In the genomic region with DNA sequence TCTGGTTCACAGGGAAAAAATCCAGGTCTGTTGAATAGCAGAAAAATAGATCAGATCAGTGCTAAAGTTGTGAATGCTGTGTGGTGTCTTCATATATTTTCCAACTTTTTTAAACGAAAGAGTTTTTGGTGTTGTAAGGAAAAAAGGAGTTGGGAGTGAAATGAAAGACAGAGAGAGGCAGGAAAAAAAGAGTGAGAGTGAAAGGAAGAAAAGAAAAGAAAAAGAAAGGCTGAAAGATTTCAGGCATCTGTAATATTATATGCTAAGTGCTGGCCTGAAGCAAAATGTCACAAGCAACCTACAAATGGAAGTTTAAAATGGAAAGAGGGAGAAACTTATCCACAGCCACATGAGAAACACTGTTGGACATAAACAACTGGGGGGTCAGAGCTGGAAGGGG, we compare ENCODE assay signal across 16 cellular contexts.
DNase-seq lines count a peak whose midpoint lies in the region; ATAC-seq, FAIRE-seq and TF ChIP-seq lines count a peak whose summit lies in the region.
"Had no signal": no experiment of that assay in that cellular context is flagged by ENCODE, and none has a peak within 500 bp of the region (broad histone marks: within the 10 kb centered on the region; RNA-seq: fewer than 3 reads in every experiment).

No MANE protein-coding gene starts in this region.

- H2AFZ ChIP-seq in Karpas-422 (ENCODE audit: low read length), result no peak overlapping the region

- H3K36me3 Mint-ChIP-seq in glutamatergic neuron (ENCODE audit: unreplicated experiment) (no peaks in the 10 kb centered on the region), osteocyte (ENCODE audit: unreplicated experiment) (peaks cover 3% of the 10 kb centered on the region)
- H3K36me3 Mint-ChIP-seq in activated T-helper 2 cell treated with anti-CD3 and anti-CD28 coated beads, Interferon-gamma antibody, Interleukin-2, Interleukin-4, amounts not matched to agents 10 μg/mL and 5 μg/mL and 100 μg/mL, durations not matched to agents 14 hours and 24 hours and 36 hours (ENCODE audit: low read depth), result no peaks in the 10 kb centered on the region
- H3K36me3 Mint-ChIP-seq: CD8-positive, alpha-beta memory T cell had no signal

- H3K9me3 ChIP-seq in A549, result no peaks in the 10 kb centered on the region
- H3K9me3 ChIP-seq in Karpas-422 (ENCODE audit: low read length), result no peaks in the 10 kb centered on the region
- H3K9me3 ChIP-seq: BLaER1 treated with 17β-estradiol and CSF1 and Interleukin-3, amounts not matched to agents 10 nM and 100 nM had no signal

- no peak for TF ChIP-seq RAD21 in A549 (conservative IDR thresholded peaks at IDR 0.05 in 1 of 2, IDR thresholded peaks at IDR 0.05 in 1 of 2)

- H3K27me3 ChIP-seq in Karpas-422 (ENCODE audit: low read length), result no peaks in the 10 kb centered on the region
- H3K27me3 ChIP-seq: BLaER1 treated with 17β-estradiol and CSF1 and Interleukin-3, amounts not matched to agents 10 nM and 100 nM had no signal

- H3K9me3 Mint-ChIP-seq in glutamatergic neuron (ENCODE audit: unreplicated experiment) (peaks cover 18% of the 10 kb centered on the region), osteocyte (ENCODE audit: unreplicated experiment) (no peaks in the 10 kb centered on the region)
- H3K9me3 Mint-ChIP-seq in activated T-helper 2 cell treated with anti-CD3 and anti-CD28 coated beads, Interferon-gamma antibody, Interleukin-2, Interleukin-4, amounts not matched to agents 10 μg/mL and 5 μg/mL and 100 μg/mL, durations not matched to agents 14 hours and 24 hours and 36 hours, result no peaks in the 10 kb centered on the region
- H3K9me3 Mint-ChIP-seq: CD8-positive, alpha-beta memory T cell had no signal

- TF ChIP-seq POLR2A in A549 (IDR thresholded peaks at IDR 0.05; ENCODE audit: low read length), result no peak

- H3K4me3 ChIP-seq in A549 (no peak overlapping the region), Karpas-422 (ENCODE audit: low read length) (no peak overlapping the region)
- H3K4me3 ChIP-seq: BLaER1 treated with 17β-estradiol and CSF1 and Interleukin-3, amounts not matched to agents 10 nM and 100 nM had no signal

- intact Hi-C loops in activated T-helper 2 cell treated with anti-CD3 and anti-CD28 coated beads, Interferon-gamma antibody, Interleukin-2, Interleukin-4, amounts not matched to agents 10 μg/mL and 5 μg/mL and 100 μg/mL, durations not matched to agents 14 hours and 24 hours and 36 hours (cut with micrococcal nuclease), result no loop called here

- no peaks in the 10 kb centered on the region for H3K9me2 ChIP-seq in Karpas-422 (replicated peaks; ENCODE audit: insufficient read depth, low read length)

- 18% methylated on average over 1 of the region's 1 CpG for WGBS in A549 (ENCODE audit: missing lambda C conversion rate)

- in situ Hi-C loops in ACHN (cut with HindIII; ENCODE audit: low pct_ligation_motif_present, low pct_unique_long_range_greater_than_20kb, low sequenced_read_pairs), result no loop called here

- peaks cover 46% of the 10 kb centered on the region for H3K4me1 ChIP-seq in A549
- H3K4me1 ChIP-seq in Karpas-422 (ENCODE audit: low read length), result peaks cover 17% of the 10 kb centered on the region

- H3K9ac ChIP-seq in Karpas-422 (ENCODE audit: low read length), result no peak overlapping the region
- H3K9ac ChIP-seq: BLaER1 treated with 17β-estradiol and CSF1 and Interleukin-3, amounts not matched to agents 10 nM and 100 nM had no signal

- CTCF ChIA-PET in A549 (lab: Yijun Ruan, JAX), result no interaction called here

- peak overlapping the region; percentile 57 for H3K27ac Mint-ChIP-seq in glutamatergic neuron (ENCODE audit: unreplicated experiment)
- H3K27ac Mint-ChIP-seq in osteocyte (ENCODE audit: unreplicated experiment), result peak overlapping the region; percentile 91
- no peak overlapping the region for H3K27ac Mint-ChIP-seq in activated T-helper 2 cell treated with anti-CD3 and anti-CD28 coated beads, Interferon-gamma antibody, Interleukin-2, Interleukin-4, amounts not matched to agents 10 μg/mL and 5 μg/mL and 100 μg/mL, durations not matched to agents 14 hours and 24 hours and 36 hours
- H3K27ac Mint-ChIP-seq: CD8-positive, alpha-beta memory T cell had no signal

- H3K4me1 Mint-ChIP-seq in glutamatergic neuron (ENCODE audit: low read depth, unreplicated experiment) (peaks cover 64% of the 10 kb centered on the region), osteocyte (ENCODE audit: unreplicated experiment) (peaks cover 73% of the 10 kb centered on the region)
- H3K4me1 Mint-ChIP-seq in activated T-helper 2 cell treated with anti-CD3 and anti-CD28 coated beads, Interferon-gamma antibody, Interleukin-2, Interleukin-4, amounts not matched to agents 10 μg/mL and 5 μg/mL and 100 μg/mL, durations not matched to agents 14 hours and 24 hours and 36 hours (ENCODE audit: low read depth), result no peaks in the 10 kb centered on the region
- H3K4me1 Mint-ChIP-seq: CD8-positive, alpha-beta memory T cell had no signal

- H3K27ac ChIP-seq in A549 (peak overlapping the region; percentile 11 to 48; a peak in 4 of 6 replicates), Karpas-422 (ENCODE audit: low read length) (0 out of 2 replicates have a peak overlapping the region, but pooled peaks have one; percentile 23)

- TF ChIP-seq CTCF in A549 (IDR thresholded peaks at IDR 0.05) (no peak), glutamatergic neuron (IDR thresholded peaks at IDR 0.05; ENCODE audit: partially characterized antibody, unreplicated experiment) (no peak), osteocyte (IDR thresholded peaks at IDR 0.05) (no peak)

- peaks cover 12% of the 10 kb centered on the region for H3K27me3 Mint-ChIP-seq in glutamatergic neuron (ENCODE audit: unreplicated experiment)
- no peaks in the 10 kb centered on the region for H3K27me3 Mint-ChIP-seq in osteocyte (ENCODE audit: unreplicated experiment)
- peaks cover 6% of the 10 kb centered on the region for H3K27me3 Mint-ChIP-seq in activated T-helper 2 cell treated with anti-CD3 and anti-CD28 coated beads, Interferon-gamma antibody, Interleukin-2, Interleukin-4, amounts not matched to agents 10 μg/mL and 5 μg/mL and 100 μg/mL, durations not matched to agents 14 hours and 24 hours and 36 hours (ENCODE audit: low read depth)

- no peak for TF ChIP-seq EP300 in A549 (IDR thresholded peaks at IDR 0.05)

- no peaks in the 10 kb centered on the region for H4K20me1 ChIP-seq in Karpas-422 (ENCODE audit: insufficient read depth, low read depth, low read length)

- POLR2A ChIA-PET in A549 (lab: Yijun Ruan, JAX), result no interaction called here

- H3K4me2 ChIP-seq in A549 (peak overlapping the region; percentile 61), Karpas-422 (ENCODE audit: low read depth, low read length, poor library complexity, severe bottlenecking) (no peak overlapping the region)

- no peak for FAIRE-seq in A549 (lab: Jason Lieb, UNC)

- no peak for DNase-seq in A549 (ENCODE audit: low read depth in 1 of 2, low spot score in 1 of 2)
- DNase-seq in Karpas-422, result no peak
- no peak for DNase-seq in glutamatergic neuron
- no peak for DNase-seq in osteocyte (ENCODE audit: extremely low spot score, unreplicated experiment)
- no peak for DNase-seq in NCI-H748 (lab: John Stamatoyannopoulos, UW; ENCODE audit: unreplicated experiment)
- DNase-seq in ACHN, result no peak
- no peak for DNase-seq in activated effector memory CD4-positive, alpha-beta T cell treated with Interleukin-2 at 50 U/mL for 16 hours
- DNase-seq in activated T-helper 2 cell treated with anti-CD3 and anti-CD28 coated beads, Interferon-gamma antibody, Interleukin-2, Interleukin-4, amounts not matched to agents 10 μg/mL and 5 μg/mL and 100 μg/mL, durations not matched to agents 14 hours and 24 hours and 36 hours (ENCODE audit: low spot score), result no peak
- DNase-seq: CD8-positive, alpha-beta memory T cell; GOT3; KBM-7; MV-4-11; NCI-H524; RPMI8226 had no signal

- ATAC-seq in A549, result no peak
- ATAC-seq: HCT116 had no signal

- H3K79me2 ChIP-seq in Karpas-422 (ENCODE audit: low read length), result peaks cover 100% of the 10 kb centered on the region

- H3K4me3 Mint-ChIP-seq in glutamatergic neuron (ENCODE audit: unreplicated experiment) (peak overlapping the region; percentile 31), osteocyte (ENCODE audit: unreplicated experiment) (peak overlapping the region; percentile 12)
- no peak overlapping the region for H3K4me3 Mint-ChIP-seq in activated T-helper 2 cell treated with anti-CD3 and anti-CD28 coated beads, Interferon-gamma antibody, Interleukin-2, Interleukin-4, amounts not matched to agents 10 μg/mL and 5 μg/mL and 100 μg/mL, durations not matched to agents 14 hours and 24 hours and 36 hours (ENCODE audit: low read depth)
- H3K4me3 Mint-ChIP-seq: CD8-positive, alpha-beta memory T cell had no signal

- peaks cover 3% of the 10 kb centered on the region; the same call in 1 of the 2 replicates for H3K36me3 ChIP-seq in Karpas-422 (ENCODE audit: insufficient read depth, low read length)

TF ChIP-seq in A549, 52 proteins besides CTCF, POLR2A, EP300 and RAD21 (continues in another document):
- no peak for TF ChIP-seq KDM5A (IDR thresholded peaks at IDR 0.05)
- TF ChIP-seq, protein P1, sequence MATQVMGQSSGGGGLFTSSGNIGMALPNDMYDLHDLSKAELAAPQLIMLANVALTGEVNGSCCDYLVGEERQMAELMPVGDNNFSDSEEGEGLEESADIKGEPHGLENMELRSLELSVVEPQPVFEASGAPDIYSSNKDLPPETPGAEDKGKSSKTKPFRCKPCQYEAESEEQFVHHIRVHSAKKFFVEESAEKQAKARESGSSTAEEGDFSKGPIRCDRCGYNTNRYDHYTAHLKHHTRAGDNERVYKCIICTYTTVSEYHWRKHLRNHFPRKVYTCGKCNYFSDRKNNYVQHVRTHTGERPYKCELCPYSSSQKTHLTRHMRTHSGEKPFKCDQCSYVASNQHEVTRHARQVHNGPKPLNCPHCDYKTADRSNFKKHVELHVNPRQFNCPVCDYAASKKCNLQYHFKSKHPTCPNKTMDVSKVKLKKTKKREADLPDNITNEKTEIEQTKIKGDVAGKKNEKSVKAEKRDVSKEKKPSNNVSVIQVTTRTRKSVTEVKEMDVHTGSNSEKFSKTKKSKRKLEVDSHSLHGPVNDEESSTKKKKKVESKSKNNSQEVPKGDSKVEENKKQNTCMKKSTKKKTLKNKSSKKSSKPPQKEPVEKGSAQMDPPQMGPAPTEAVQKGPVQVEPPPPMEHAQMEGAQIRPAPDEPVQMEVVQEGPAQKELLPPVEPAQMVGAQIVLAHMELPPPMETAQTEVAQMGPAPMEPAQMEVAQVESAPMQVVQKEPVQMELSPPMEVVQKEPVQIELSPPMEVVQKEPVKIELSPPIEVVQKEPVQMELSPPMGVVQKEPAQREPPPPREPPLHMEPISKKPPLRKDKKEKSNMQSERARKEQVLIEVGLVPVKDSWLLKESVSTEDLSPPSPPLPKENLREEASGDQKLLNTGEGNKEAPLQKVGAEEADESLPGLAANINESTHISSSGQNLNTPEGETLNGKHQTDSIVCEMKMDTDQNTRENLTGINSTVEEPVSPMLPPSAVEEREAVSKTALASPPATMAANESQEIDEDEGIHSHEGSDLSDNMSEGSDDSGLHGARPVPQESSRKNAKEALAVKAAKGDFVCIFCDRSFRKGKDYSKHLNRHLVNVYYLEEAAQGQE (IDR thresholded peaks at IDR 0.05), result no peak
- TF ChIP-seq NR3C1 (IDR thresholded peaks at IDR 0.05), result no peak
- TF ChIP-seq NPAS2 (CRISPR knock-in tag; IDR thresholded peaks at IDR 0.05; ENCODE audit: borderline replicate concordance), result no peak
- TF ChIP-seq TFCP2L1 (CRISPR knock-in tag; IDR thresholded peaks at IDR 0.05), result no peak
